ENCODE assay signal across 7 cellular contexts in genomic region chr4:54861201-54861600, GRCh38.
"Had no signal": no experiment of that assay in that cellular context is flagged by ENCODE, and none has a peak within 500 bp of the region (broad histone marks: within the 10 kb centered on the region; RNA-seq: fewer than 3 reads in every experiment).

No MANE protein-coding gene starts in this region.

- H3K9me3 Mint-ChIP-seq: H9 had no signal

- H3K4me3 ChIP-seq: GM23248, K562 had no signal

- H2AFZ ChIP-seq: GM23248 had no signal

- H3K27ac ChIP-seq: GM23248, HL-60 had no signal

- DNase-seq: GM23248, H9, HCEC 1CT, KG1 had no signal

- ATAC-seq: HepG2, K562 had no signal

- H3K4me1 Mint-ChIP-seq: H9 had no signal

- H3K4me3 Mint-ChIP-seq: H9 had no signal

- H3K27ac Mint-ChIP-seq: H9 had no signal
